1 cellular context compared by ENCODE assay signal in the genomic region with DNA sequence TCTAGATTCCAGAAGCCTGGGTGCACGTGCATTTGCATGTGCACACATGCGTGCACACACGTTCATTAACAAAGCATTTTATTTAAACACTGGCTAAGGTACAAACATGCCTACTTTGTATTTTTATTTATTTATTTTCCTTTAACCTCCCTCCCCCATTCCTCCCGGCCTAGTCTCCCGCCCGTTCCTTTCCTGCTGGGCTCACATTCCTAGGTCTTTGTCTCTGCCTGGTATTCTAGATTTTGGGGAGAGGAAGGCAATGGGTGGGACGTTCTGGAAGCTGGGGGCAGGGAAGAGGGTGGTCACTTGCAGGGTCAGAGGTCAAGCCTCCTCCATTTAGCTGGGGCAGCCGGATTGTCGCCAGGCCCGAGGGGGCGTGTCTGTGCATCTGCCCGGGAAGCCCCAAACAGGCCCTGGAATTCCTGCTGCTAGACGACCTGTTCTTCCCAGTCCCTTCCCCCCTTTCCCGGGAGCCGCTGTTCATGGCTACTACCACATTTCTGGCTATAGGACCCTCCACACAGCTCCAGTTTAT.
TF ChIP-seq lines count a peak whose summit lies in the region.

No MANE protein-coding gene starts in this region.

TF ChIP-seq in HepG2, 621 proteins besides CTCF, POLR2A, EP300 and RAD21 (continues in another document):
- TF ChIP-seq ZNF616 (CRISPR knock-in tag; IDR thresholded peaks at IDR 0.05; ENCODE audit: low read depth) (no peak), NR2F6 (IDR thresholded peaks at IDR 0.05) (peak; percentile 67; the same call in 1 of the 2 replicates), NR2F6 (CRISPR knock-in tag; IDR thresholded peaks at IDR 0.05) (peak; percentile 62), GLI4 (CRISPR knock-in tag; IDR thresholded peaks at IDR 0.05; ENCODE audit: borderline replicate concordance) (no peak), ATRX (CRISPR knock-in tag; IDR thresholded peaks at IDR 0.05; ENCODE audit: borderline replicate concordance) (no peak), SYNCRIP (IDR thresholded peaks at IDR 0.05; ENCODE audit: insufficient read depth, low read depth, low read length) (no peak), BORCS8-MEF2B (CRISPR knock-in tag; IDR thresholded peaks at IDR 0.05) (no peak), ZFP36L1 (CRISPR knock-in tag; IDR thresholded peaks at IDR 0.05) (no peak), SNRNP70 (IDR thresholded peaks at IDR 0.05; ENCODE audit: low read depth, low read length) (no peak), ZNF563 (CRISPR knock-in tag; IDR thresholded peaks at IDR 0.05) (no peak), CBX5 (CRISPR knock-in tag; IDR thresholded peaks at IDR 0.05; ENCODE audit: borderline replicate concordance) (no peak), SETDB1 (CRISPR knock-in tag; IDR thresholded peaks at IDR 0.05; ENCODE audit: borderline replicate concordance) (no peak), ZNF550 (CRISPR knock-in tag; IDR thresholded peaks at IDR 0.05; ENCODE audit: borderline replicate concordance) (no peak), POGK (CRISPR knock-in tag; conservative IDR thresholded peaks at IDR 0.05) (no peak), ZKSCAN1 (IDR thresholded peaks at IDR 0.05; ENCODE audit: low read length) (no peak), BRD4 (CRISPR knock-in tag; IDR thresholded peaks at IDR 0.05) (no peak), GPN1 (CRISPR knock-in tag; IDR thresholded peaks at IDR 0.05; ENCODE audit: borderline replicate concordance) (no peak), ZNF580 (CRISPR knock-in tag; IDR thresholded peaks at IDR 0.05; ENCODE audit: borderline replicate concordance, low read depth) (no peak), JARID2 (CRISPR knock-in tag; IDR thresholded peaks at IDR 0.05; ENCODE audit: insufficient replicate concordance) (no peak), ZMAT3 (CRISPR knock-in tag; conservative IDR thresholded peaks at IDR 0.05) (no peak), HNF4A (CRISPR knock-in tag; IDR thresholded peaks at IDR 0.05) (no peak), KLF6 (CRISPR knock-in tag; IDR thresholded peaks at IDR 0.05) (no peak), PAF1 (CRISPR knock-in tag; IDR thresholded peaks at IDR 0.05) (no peak), SOX6 (IDR thresholded peaks at IDR 0.05) (no peak), SOX6 (CRISPR knock-in tag; IDR thresholded peaks at IDR 0.05) (no peak), CHD4 (IDR thresholded peaks at IDR 0.05; ENCODE audit: borderline replicate concordance, low read length) (no peak), ZNF317 (CRISPR knock-in tag; IDR thresholded peaks at IDR 0.05) (no peak), ZBTB34 (CRISPR knock-in tag; IDR thresholded peaks at IDR 0.05) (no peak), ZNF788 (CRISPR knock-in tag; IDR thresholded peaks at IDR 0.05; ENCODE audit: borderline replicate concordance) (0 out of 2 replicates have a peak, but pooled peaks have one; percentile 29), ZFP62 (CRISPR knock-in tag; IDR thresholded peaks at IDR 0.05) (no peak), NCOA5 (CRISPR knock-in tag; IDR thresholded peaks at IDR 0.05) (no peak), ATAD3A (CRISPR knock-in tag; IDR thresholded peaks at IDR 0.05) (no peak), ZSCAN22 (CRISPR knock-in tag; IDR thresholded peaks at IDR 0.05) (peak; percentile 88), WIZ (CRISPR knock-in tag; IDR thresholded peaks at IDR 0.05) (no peak), NR2F1 (CRISPR knock-in tag; IDR thresholded peaks at IDR 0.05) (0 out of 4 replicates have a peak, but pooled peaks of 1 of the 2 experiments have one; percentile 16), TBX2 (CRISPR knock-in tag; IDR thresholded peaks at IDR 0.05; ENCODE audit: borderline replicate concordance) (peak; percentile 33; the same call in 1 of the 2 replicates), RBM22 (optimal IDR thresholded peaks at IDR 0.05; ENCODE audit: low read length) (peak; percentile 38), ZNF703 (CRISPR knock-in tag; IDR thresholded peaks at IDR 0.05; ENCODE audit: borderline replicate concordance) (no peak), ZNF891 (CRISPR knock-in tag; IDR thresholded peaks at IDR 0.05) (no peak), SSRP1 (CRISPR knock-in tag; IDR thresholded peaks at IDR 0.05) (no peak), DNMT3B (CRISPR knock-in tag; conservative IDR thresholded peaks at IDR 0.05) (no peak), GATAD1 (CRISPR knock-in tag; IDR thresholded peaks at IDR 0.05) (no peak)
- TF ChIP-seq, protein P1, sequence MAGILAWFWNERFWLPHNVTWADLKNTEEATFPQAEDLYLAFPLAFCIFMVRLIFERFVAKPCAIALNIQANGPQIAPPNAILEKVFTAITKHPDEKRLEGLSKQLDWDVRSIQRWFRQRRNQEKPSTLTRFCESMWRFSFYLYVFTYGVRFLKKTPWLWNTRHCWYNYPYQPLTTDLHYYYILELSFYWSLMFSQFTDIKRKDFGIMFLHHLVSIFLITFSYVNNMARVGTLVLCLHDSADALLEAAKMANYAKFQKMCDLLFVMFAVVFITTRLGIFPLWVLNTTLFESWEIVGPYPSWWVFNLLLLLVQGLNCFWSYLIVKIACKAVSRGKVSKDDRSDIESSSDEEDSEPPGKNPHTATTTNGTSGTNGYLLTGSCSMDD (CRISPR knock-in tag; IDR thresholded peaks at IDR 0.05) = no peak
- TF ChIP-seq, protein P2, sequence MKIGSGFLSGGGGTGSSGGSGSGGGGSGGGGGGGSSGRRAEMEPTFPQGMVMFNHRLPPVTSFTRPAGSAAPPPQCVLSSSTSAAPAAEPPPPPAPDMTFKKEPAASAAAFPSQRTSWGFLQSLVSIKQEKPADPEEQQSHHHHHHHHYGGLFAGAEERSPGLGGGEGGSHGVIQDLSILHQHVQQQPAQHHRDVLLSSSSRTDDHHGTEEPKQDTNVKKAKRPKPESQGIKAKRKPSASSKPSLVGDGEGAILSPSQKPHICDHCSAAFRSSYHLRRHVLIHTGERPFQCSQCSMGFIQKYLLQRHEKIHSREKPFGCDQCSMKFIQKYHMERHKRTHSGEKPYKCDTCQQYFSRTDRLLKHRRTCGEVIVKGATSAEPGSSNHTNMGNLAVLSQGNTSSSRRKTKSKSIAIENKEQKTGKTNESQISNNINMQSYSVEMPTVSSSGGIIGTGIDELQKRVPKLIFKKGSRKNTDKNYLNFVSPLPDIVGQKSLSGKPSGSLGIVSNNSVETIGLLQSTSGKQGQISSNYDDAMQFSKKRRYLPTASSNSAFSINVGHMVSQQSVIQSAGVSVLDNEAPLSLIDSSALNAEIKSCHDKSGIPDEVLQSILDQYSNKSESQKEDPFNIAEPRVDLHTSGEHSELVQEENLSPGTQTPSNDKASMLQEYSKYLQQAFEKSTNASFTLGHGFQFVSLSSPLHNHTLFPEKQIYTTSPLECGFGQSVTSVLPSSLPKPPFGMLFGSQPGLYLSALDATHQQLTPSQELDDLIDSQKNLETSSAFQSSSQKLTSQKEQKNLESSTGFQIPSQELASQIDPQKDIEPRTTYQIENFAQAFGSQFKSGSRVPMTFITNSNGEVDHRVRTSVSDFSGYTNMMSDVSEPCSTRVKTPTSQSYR (CRISPR knock-in tag; IDR thresholded peaks at IDR 0.05; ENCODE audit: borderline replicate concordance) = peak; percentile 26; the same call in 1 of the 2 replicates
- TF ChIP-seq, protein P3, sequence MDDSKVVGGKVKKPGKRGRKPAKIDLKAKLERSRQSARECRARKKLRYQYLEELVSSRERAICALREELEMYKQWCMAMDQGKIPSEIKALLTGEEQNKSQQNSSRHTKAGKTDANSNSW (CRISPR knock-in tag; IDR thresholded peaks at IDR 0.05; ENCODE audit: borderline replicate concordance) = no peak
- TF ChIP-seq, protein P4, sequence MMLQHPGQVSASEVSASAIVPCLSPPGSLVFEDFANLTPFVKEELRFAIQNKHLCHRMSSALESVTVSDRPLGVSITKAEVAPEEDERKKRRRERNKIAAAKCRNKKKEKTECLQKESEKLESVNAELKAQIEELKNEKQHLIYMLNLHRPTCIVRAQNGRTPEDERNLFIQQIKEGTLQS (CRISPR knock-in tag; IDR thresholded peaks at IDR 0.05) = no peak
- TF ChIP-seq, protein P5, sequence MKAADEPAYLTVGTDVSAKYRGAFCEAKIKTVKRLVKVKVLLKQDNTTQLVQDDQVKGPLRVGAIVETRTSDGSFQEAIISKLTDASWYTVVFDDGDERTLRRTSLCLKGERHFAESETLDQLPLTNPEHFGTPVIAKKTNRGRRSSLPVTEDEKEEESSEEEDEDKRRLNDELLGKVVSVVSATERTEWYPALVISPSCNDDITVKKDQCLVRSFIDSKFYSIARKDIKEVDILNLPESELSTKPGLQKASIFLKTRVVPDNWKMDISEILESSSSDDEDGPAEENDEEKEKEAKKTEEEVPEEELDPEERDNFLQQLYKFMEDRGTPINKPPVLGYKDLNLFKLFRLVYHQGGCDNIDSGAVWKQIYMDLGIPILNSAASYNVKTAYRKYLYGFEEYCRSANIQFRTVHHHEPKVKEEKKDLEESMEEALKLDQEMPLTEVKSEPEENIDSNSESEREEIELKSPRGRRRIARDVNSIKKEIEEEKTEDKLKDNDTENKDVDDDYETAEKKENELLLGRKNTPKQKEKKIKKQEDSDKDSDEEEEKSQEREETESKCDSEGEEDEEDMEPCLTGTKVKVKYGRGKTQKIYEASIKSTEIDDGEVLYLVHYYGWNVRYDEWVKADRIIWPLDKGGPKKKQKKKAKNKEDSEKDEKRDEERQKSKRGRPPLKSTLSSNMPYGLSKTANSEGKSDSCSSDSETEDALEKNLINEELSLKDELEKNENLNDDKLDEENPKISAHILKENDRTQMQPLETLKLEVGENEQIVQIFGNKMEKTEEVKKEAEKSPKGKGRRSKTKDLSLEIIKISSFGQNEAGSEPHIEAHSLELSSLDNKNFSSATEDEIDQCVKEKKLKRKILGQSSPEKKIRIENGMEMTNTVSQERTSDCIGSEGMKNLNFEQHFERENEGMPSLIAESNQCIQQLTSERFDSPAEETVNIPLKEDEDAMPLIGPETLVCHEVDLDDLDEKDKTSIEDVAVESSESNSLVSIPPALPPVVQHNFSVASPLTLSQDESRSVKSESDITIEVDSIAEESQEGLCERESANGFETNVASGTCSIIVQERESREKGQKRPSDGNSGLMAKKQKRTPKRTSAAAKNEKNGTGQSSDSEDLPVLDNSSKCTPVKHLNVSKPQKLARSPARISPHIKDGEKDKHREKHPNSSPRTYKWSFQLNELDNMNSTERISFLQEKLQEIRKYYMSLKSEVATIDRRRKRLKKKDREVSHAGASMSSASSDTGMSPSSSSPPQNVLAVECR (CRISPR knock-in tag; IDR thresholded peaks at IDR 0.05; ENCODE audit: borderline replicate concordance) = no peak; the same call in 1 of the 2 replicates
- TF ChIP-seq, protein P6, sequence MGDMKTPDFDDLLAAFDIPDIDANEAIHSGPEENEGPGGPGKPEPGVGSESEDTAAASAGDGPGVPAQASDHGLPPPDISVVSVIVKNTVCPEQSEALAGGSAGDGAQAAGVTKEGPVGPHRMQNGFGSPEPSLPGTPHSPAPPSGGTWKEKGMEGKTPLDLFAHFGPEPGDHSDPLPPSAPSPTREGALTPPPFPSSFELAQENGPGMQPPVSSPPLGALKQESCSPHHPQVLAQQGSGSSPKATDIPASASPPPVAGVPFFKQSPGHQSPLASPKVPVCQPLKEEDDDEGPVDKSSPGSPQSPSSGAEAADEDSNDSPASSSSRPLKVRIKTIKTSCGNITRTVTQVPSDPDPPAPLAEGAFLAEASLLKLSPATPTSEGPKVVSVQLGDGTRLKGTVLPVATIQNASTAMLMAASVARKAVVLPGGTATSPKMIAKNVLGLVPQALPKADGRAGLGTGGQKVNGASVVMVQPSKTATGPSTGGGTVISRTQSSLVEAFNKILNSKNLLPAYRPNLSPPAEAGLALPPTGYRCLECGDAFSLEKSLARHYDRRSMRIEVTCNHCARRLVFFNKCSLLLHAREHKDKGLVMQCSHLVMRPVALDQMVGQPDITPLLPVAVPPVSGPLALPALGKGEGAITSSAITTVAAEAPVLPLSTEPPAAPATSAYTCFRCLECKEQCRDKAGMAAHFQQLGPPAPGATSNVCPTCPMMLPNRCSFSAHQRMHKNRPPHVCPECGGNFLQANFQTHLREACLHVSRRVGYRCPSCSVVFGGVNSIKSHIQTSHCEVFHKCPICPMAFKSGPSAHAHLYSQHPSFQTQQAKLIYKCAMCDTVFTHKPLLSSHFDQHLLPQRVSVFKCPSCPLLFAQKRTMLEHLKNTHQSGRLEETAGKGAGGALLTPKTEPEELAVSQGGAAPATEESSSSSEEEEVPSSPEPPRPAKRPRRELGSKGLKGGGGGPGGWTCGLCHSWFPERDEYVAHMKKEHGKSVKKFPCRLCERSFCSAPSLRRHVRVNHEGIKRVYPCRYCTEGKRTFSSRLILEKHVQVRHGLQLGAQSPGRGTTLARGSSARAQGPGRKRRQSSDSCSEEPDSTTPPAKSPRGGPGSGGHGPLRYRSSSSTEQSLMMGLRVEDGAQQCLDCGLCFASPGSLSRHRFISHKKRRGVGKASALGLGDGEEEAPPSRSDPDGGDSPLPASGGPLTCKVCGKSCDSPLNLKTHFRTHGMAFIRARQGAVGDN (CRISPR knock-in tag; IDR thresholded peaks at IDR 0.05) = peak; percentile 67
- TF ChIP-seq, protein P7, sequence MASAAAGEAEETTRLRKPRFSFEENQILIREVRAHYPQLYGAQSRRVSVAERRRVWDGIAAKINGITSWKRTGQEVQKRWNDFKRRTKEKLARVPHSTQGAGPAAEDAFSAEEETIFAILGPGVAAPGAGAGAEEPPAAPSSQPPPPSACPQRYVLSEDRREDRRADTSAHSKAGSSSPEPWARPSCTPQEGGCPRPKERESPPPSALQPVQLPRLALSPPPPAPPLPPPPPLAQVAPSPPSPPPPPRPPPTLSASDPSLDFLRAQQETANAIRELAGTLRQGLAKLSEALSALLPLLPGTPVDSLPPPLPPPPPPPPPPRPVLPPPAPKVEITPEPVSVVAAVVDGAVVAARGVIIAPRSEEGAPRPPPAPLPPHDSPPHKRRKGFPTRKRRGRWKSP (CRISPR knock-in tag; IDR thresholded peaks at IDR 0.05) = no peak
